In the genomic region with DNA sequence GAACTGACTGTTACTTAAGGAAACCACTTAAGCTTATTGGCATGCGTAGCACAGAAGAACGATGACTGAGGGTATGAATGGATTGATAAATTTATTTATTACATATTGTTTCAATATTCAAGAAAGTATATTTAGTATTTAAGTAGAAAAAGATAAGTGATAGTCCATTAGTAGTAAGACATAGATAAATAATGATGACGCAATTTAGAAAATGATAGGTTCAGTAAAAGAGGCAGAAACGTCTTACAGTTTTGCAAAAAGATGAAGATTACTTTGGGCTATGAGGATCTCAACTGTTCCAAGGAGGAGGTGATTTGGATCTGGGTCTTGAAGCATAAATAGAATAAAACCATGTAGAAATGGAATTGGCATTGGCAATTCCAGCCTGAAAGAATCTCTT, we compare ENCODE assay signal across 19 cellular contexts. TPM values are rescaled to one million over a fixed set of nuclear protein-coding genes. Genes with fewer than 3 reads are reported as not detected.
DNase-seq lines count a peak whose midpoint lies in the region; ATAC-seq, FAIRE-seq and TF ChIP-seq lines count a peak whose summit lies in the region.
"Had no signal": no experiment of that assay in that cellular context is flagged by ENCODE, and none has a peak within 500 bp of the region (broad histone marks: within the 10 kb centered on the region; RNA-seq: fewer than 3 reads in every experiment).

No MANE protein-coding gene starts in this region.

- TF ChIP-seq EP300 in HepG2 (IDR thresholded peaks at IDR 0.05; ENCODE audit: low read depth in 2 of 2, low read length in 2 of 2) (no peak), HepG2 (CRISPR knock-in tag; IDR thresholded peaks at IDR 0.05; ENCODE audit: borderline replicate concordance) (no peak)

- no TSS peak for BruUV-seq in HepG2 (replicated peaks; lab: Mats Ljungman, UMichigan)

- no peak overlapping the region for H3K23ac ChIP-seq in mesendoderm (ENCODE audit: low read length)

- TF ChIP-seq POLR2A in HepG2 (IDR thresholded peaks at IDR 0.05; ENCODE audit: insufficient read depth in 1 of 2, low read depth in 2 of 2, low read length in 2 of 2) (no peak), right lobe of liver (IDR thresholded peaks at IDR 0.05) (no peak), vagina (IDR thresholded peaks at IDR 0.05) (no peak)

- no peaks in the 10 kb centered on the region for H4K20me1 ChIP-seq in HepG2 (ENCODE audit: insufficient read depth, low read length)
- H4K20me1 ChIP-seq: BLaER1 treated with 17β-estradiol and CSF1 and Interleukin-3, amounts not matched to agents 10 nM and 100 nM had no signal

- no peak for TF ChIP-seq RAD21 in HepG2 (CRISPR knock-in tag; IDR thresholded peaks at IDR 0.05)

- DNase-seq in HepG2 (ENCODE audit: low spot score) (no peak), right lobe of liver (no peak), T-helper 17 cell (no peak), mesendoderm (no peak), ascending aorta (ENCODE audit: low spot score in 2 of 2) (no peak), vagina (ENCODE audit: extremely low spot score in 2 of 2) (no peak), NCI-H1092 treated with DMSO at 0.1 percent for 48 hours (lab: John Stamatoyannopoulos, UW) (no peak)
- DNase-seq: 8988T; Calu3; CD8-positive, alpha-beta T cell; DND-41 had no signal

- peaks cover 7% of the 10 kb centered on the region for H3K4me1 Mint-ChIP-seq in T-helper 17 cell
- H3K4me1 Mint-ChIP-seq: B cell had no signal

- 63% methylated on average over 4 of the region's 4 CpGs for WGBS in HepG2 (ENCODE audit: low lambda C conversion rate)
- WGBS in right lobe of liver (ENCODE audit: insufficient coverage, low coverage, low lambda C conversion rate, missing lambda C conversion rate) = 73% methylated on average over 4 of the region's 4 CpGs
- 100% methylated on average over 2 of the region's 4 CpGs for WGBS in mesendoderm (ENCODE audit: extremely low coverage, insufficient coverage, low lambda C conversion rate)

- no peak overlapping the region for H2AK5ac ChIP-seq in mesendoderm (ENCODE audit: low read length)

- H4K8ac ChIP-seq in mesendoderm (ENCODE audit: low read depth, low read length) = no peak overlapping the region

- H3K4ac ChIP-seq in mesendoderm (ENCODE audit: low read depth, low read length) = no peak overlapping the region

- H2AFZ ChIP-seq in HepG2 (ENCODE audit: low read length) = no peak overlapping the region
- H2AFZ ChIP-seq: GM23248 had no signal

- H3K9ac ChIP-seq in HepG2 (ENCODE audit: insufficient read depth, low read depth, low read length) = no peak overlapping the region
- H3K9ac ChIP-seq in mesendoderm (ENCODE audit: low read length) = no peak overlapping the region
- H3K9ac ChIP-seq: BLaER1 treated with 17β-estradiol and CSF1 and Interleukin-3, amounts not matched to agents 10 nM and 100 nM; GM23248 had no signal

- H3K56ac ChIP-seq in mesendoderm (ENCODE audit: low read length) = no peak overlapping the region

- peak overlapping the region; percentile 19 for H2BK15ac ChIP-seq in mesendoderm (replicated peaks; ENCODE audit: low read depth)

- H2BK120ac ChIP-seq in mesendoderm (ENCODE audit: low read depth, low read length) = no peak overlapping the region

- H3K36me3 ChIP-seq in HepG2 (replicated peaks in 1 of 2; ENCODE audit: control insufficient read depth in 1 of 2, insufficient read depth in 2 of 2, low read length in 2 of 2) (no peaks in the 10 kb centered on the region), right lobe of liver (no peaks in the 10 kb centered on the region), mesendoderm (ENCODE audit: control insufficient read depth, insufficient read depth, low read length) (no peaks in the 10 kb centered on the region), ascending aorta (no peaks in the 10 kb centered on the region), vagina (no peaks in the 10 kb centered on the region)
- H3K36me3 ChIP-seq: BLaER1 treated with 17β-estradiol and CSF1 and Interleukin-3, amounts not matched to agents 10 nM and 100 nM; HAP-1 had no signal

- H3K36me3 Mint-ChIP-seq in T-helper 17 cell (ENCODE audit: low read depth) = peaks cover 8% of the 10 kb centered on the region
- H3K36me3 Mint-ChIP-seq: CD8-positive, alpha-beta T cell had no signal

- no peaks in the 10 kb centered on the region for H3K4me1 ChIP-seq in HepG2 (ENCODE audit: insufficient read depth, low read length)
- no peaks in the 10 kb centered on the region for H3K4me1 ChIP-seq in right lobe of liver
- H3K4me1 ChIP-seq in mesendoderm (ENCODE audit: control insufficient read depth, low read depth, low read length) = no peaks in the 10 kb centered on the region
- peaks cover 0 to 9% of the 10 kb centered on the region in 2 donors for H3K4me1 ChIP-seq in ascending aorta
- no peaks in the 10 kb centered on the region for H3K4me1 ChIP-seq in vagina
- H3K4me1 ChIP-seq: BLaER1 treated with 17β-estradiol and CSF1 and Interleukin-3, amounts not matched to agents 10 nM and 100 nM had no signal

- TF ChIP-seq CTCF in HepG2 (CRISPR knock-in tag; IDR thresholded peaks at IDR 0.05) = no peak
- no peak for TF ChIP-seq CTCF in right lobe of liver (IDR thresholded peaks at IDR 0.05)
- TF ChIP-seq CTCF in ascending aorta (IDR thresholded peaks at IDR 0.05) = no peak
- TF ChIP-seq CTCF in vagina (IDR thresholded peaks at IDR 0.05) = no peak

- POLR2A ChIA-PET in HepG2 (lab: Yijun Ruan, JAX) = no interaction called here

- H3K79me1 ChIP-seq in mesendoderm (ENCODE audit: low read length) = no peaks in the 10 kb centered on the region

- ATAC-seq in HepG2 (no peak), right lobe of liver (no peak), T-helper 17 cell (no peak), HG02852 (IDR thresholded peaks at IDR 0.05; ENCODE audit: unreplicated experiment) (no peak)
- ATAC-seq: CD8-positive, alpha-beta T cell had no signal

- H3K27me3 Mint-ChIP-seq in T-helper 17 cell = no peaks in the 10 kb centered on the region

- no peaks in the 10 kb centered on the region for H3K9me3 ChIP-seq in HepG2 (ENCODE audit: low read length)
- H3K9me3 ChIP-seq in right lobe of liver = no peaks in the 10 kb centered on the region
- H3K9me3 ChIP-seq in T-helper 17 cell (ENCODE audit: control insufficient read depth, low read length, poor library complexity, severe bottlenecking) = no peaks in the 10 kb centered on the region
- H3K9me3 ChIP-seq in ascending aorta = no peaks in the 10 kb centered on the region
- no peaks in the 10 kb centered on the region for H3K9me3 ChIP-seq in vagina
- H3K9me3 ChIP-seq: BLaER1 treated with 17β-estradiol and CSF1 and Interleukin-3, amounts not matched to agents 10 nM and 100 nM; HAP-1 had no signal

- peak overlapping the region; percentile 3 for H3K27ac Mint-ChIP-seq in T-helper 17 cell
- H3K27ac Mint-ChIP-seq: B cell; CD8-positive, alpha-beta T cell had no signal

- CTCF ChIA-PET in HepG2 (lab: Yijun Ruan, JAX; ENCODE audit: low intra/inter-chr PET ratio, low total read pairs) = no interaction called here

- H3K4me2 ChIP-seq in HepG2 (ENCODE audit: low read depth, low read length) = no peak overlapping the region
- no peak overlapping the region for H3K4me2 ChIP-seq in mesendoderm (ENCODE audit: low read length)
- H3K4me2 ChIP-seq: BLaER1 treated with 17β-estradiol and CSF1 and Interleukin-3, amounts not matched to agents 10 nM and 100 nM had no signal

- H3K27me3 ChIP-seq in HepG2 (ENCODE audit: control insufficient read depth in 1 of 2, insufficient read depth in 2 of 2, low read length in 2 of 2) = no peaks in the 10 kb centered on the region
- H3K27me3 ChIP-seq in right lobe of liver = no peaks in the 10 kb centered on the region
- no peaks in the 10 kb centered on the region for H3K27me3 ChIP-seq in mesendoderm (ENCODE audit: insufficient read depth, low read length, poor library complexity)
- no peaks in the 10 kb centered on the region for H3K27me3 ChIP-seq in ascending aorta
- H3K27me3 ChIP-seq in vagina = no peaks in the 10 kb centered on the region
- H3K27me3 ChIP-seq: BLaER1 treated with 17β-estradiol and CSF1 and Interleukin-3, amounts not matched to agents 10 nM and 100 nM had no signal

- H3K27ac ChIP-seq in HepG2 (ENCODE audit: extremely low read length, insufficient read depth, low read length) (no peak overlapping the region), right lobe of liver (no peak overlapping the region), mesendoderm (ENCODE audit: low read depth, low read length) (no peak overlapping the region), ascending aorta (no peak overlapping the region), vagina (no peak overlapping the region)
- H3K27ac ChIP-seq: BLaER1 treated with 17β-estradiol and CSF1 and Interleukin-3, amounts not matched to agents 10 nM and 100 nM; GM23248 had no signal

- H4K5ac ChIP-seq in mesendoderm (ENCODE audit: low read length) = no peak overlapping the region

- intact Hi-C loops in HepG2 (cut with micrococcal nuclease; ENCODE audit: unreplicated experiment) = loop anchor here (5.0 kb wide), 1 partner anchor 318 kb away; no protein-coding TSS in a partner anchor
- intact Hi-C loops in right lobe of liver (cut with DNase I) = no loop called here
- intact Hi-C loops in ascending aorta (cut with DNase I) = loop anchor here (5.0 kb wide), 2 partner anchors 38 to 88 kb away; no protein-coding TSS in a partner anchor
- intact Hi-C loops in vagina (cut with DNase I) = no loop called here

- H2BK5ac ChIP-seq in mesendoderm (ENCODE audit: low read length) = no peak overlapping the region

- H3K4me3 ChIP-seq in HepG2 (replicated peaks in 1 of 3; ENCODE audit: insufficient read depth in 1 of 3, low read depth in 2 of 3, low read length in 3 of 3) (no peak overlapping the region), right lobe of liver (no peak overlapping the region), mesendoderm (ENCODE audit: low read length) (no peak overlapping the region), ascending aorta (no peak overlapping the region), vagina (no peak overlapping the region)
- H3K4me3 ChIP-seq: BLaER1 treated with 17β-estradiol and CSF1 and Interleukin-3, amounts not matched to agents 10 nM and 100 nM; GM12878; GM23248; HAP-1 had no signal

- H3K79me2 ChIP-seq in HepG2 (ENCODE audit: insufficient read depth, low read length) = no peaks in the 10 kb centered on the region
- no peaks in the 10 kb centered on the region for H3K79me2 ChIP-seq in mesendoderm (ENCODE audit: control insufficient read depth, insufficient read depth, low read length)

- FAIRE-seq in HepG2 (lab: Jason Lieb, UNC) = no peak
- FAIRE-seq: GM12878, GM19239, HTR-8/SVneo had no signal

- in situ Hi-C loops in HepG2 (cut with HindIII; ENCODE audit: extremely low pct_ligation_motif_present, low pct_unique_long_range_greater_than_20kb) = no loop called here

- no peak overlapping the region for H3K18ac ChIP-seq in mesendoderm (ENCODE audit: low read length)

- H3K4me3 Mint-ChIP-seq in T-helper 17 cell = no peak overlapping the region
- H3K4me3 Mint-ChIP-seq: B cell; CD8-positive, alpha-beta T cell had no signal

RNA-seq across cellular contexts. Expression of a gene that starts 36.6 kb away (rescaled TPM):
- total RNA-seq in HepG2 (2016; rRNA removed; fragmentation: Illumina TruSeq; extraction: Trizol) (35.1 and 49.7 TPM in 2 replicates), right lobe of liver (10 to 100 TPM; 24.1 to 44.5 (median 28.4) TPM), T-helper 17 cell (10 to 100 TPM; 60.1 to 72.5 TPM), ascending aorta (82.2 TPM), vagina (50.3 TPM)
- total RNA-seq in HepG2 (2016; cell fraction: cytosol; rRNA removed; fragmentation: Illumina TruSeq; extraction: Trizol; ENCODE audit: low read depth) = 15.6 and 15.7 TPM in 2 replicates
- total RNA-seq in HepG2 (2016; cell fraction: insoluble cytoplasmic fraction; rRNA removed; fragmentation: Illumina TruSeq; extraction: Trizol) = 35.5 and 50.0 TPM in 2 replicates
- 17.5 and 18.7 TPM in 2 replicates for total RNA-seq in HepG2 (2016; cell fraction: membrane; rRNA removed; fragmentation: Illumina TruSeq; extraction: Trizol)
- total RNA-seq in HepG2 (2016; cell fraction: nucleus; rRNA removed; fragmentation: Illumina TruSeq; extraction: Trizol) = 20.4 and 20.9 TPM in 2 replicates
- 29.1 and 32.3 TPM in 2 replicates for polyA plus RNA-seq in HepG2 (2011; rRNA removed)
- 25.6 and 34.1 TPM in 2 replicates for polyA plus RNA-seq in HepG2 (2011; cell fraction: cytosol; rRNA removed)
- polyA plus RNA-seq in HepG2 (2011; cell fraction: nucleus; rRNA removed) = 8.2 and 11.1 TPM in 2 replicates
- 14.7 and 19.0 TPM in 2 replicates for polyA plus RNA-seq in HepG2 (2012)
- polyA plus RNA-seq in HepG2 (2016; cell fraction: cytosol; fragmentation: Illumina TruSeq; extraction: Trizol; ENCODE audit: low read depth) = 13.0 and 14.4 TPM in 2 replicates
- polyA plus RNA-seq in HepG2 (2016; cell fraction: insoluble cytoplasmic fraction; fragmentation: Illumina TruSeq; extraction: Trizol; ENCODE audit: low read depth) = 77.0 and 78.1 TPM in 2 replicates
- polyA plus RNA-seq in HepG2 (2016; cell fraction: membrane; fragmentation: Illumina TruSeq; extraction: Trizol; ENCODE audit: low read depth) = 16.3 and 17.1 TPM in 2 replicates
- polyA plus RNA-seq in HepG2 (2016; cell fraction: nucleus; fragmentation: Illumina TruSeq; extraction: Trizol; ENCODE audit: insufficient read depth, low read depth) = 27.2 and 28.1 TPM in 2 replicates
- polyA minus RNA-seq in HepG2 (2011; rRNA and poly(A)+ RNA removed; ENCODE audit: low replicate concordance) = 18.3 and 23.1 TPM in 2 replicates
- polyA minus RNA-seq in HepG2 (2011; cell fraction: cytosol; rRNA and poly(A)+ RNA removed) = 18.7 and 20.7 TPM in 2 replicates
- 10.7 and 20.3 TPM in 2 replicates for polyA minus RNA-seq in HepG2 (2011; cell fraction: nucleus; rRNA and poly(A)+ RNA removed)
- 98.5 TPM for polyA plus RNA-seq in mesendoderm (2013, experiment 1 of 2)
- 104 TPM for polyA plus RNA-seq in mesendoderm (2013, experiment 2 of 2)

Comparison
In these comparisons a context has a peak if more than half of its experiments do, and no peak if none do; other contexts are left out.
1. intact Hi-C loops: an anchor here in HepG2 (5.0 kb wide) and ascending aorta (5.0 kb wide); none called in right lobe of liver and vagina.